10 cellular contexts compared by ENCODE assay signal in the genomic region with DNA sequence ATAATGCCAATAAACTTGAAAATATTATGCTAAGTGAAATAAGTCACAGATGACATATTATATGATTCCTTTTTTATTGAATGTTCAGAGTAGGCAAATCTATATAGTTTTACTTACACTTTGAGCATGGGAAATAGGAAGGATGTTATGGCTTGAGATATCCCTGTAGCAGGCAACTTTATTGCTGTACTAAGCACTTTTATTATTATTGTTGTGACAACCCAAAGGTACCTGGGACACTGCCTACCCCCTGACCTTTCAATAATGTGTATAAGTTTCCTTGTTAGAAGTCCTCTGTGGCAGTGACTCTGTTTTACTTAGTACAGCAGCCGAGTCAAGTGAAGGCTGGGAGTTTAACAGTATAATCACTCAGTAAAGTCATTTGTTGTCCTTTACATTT. TPM values are rescaled to one million over a fixed set of nuclear protein-coding genes. Genes with fewer than 3 reads are reported as not detected.
"Had no signal": no experiment of that assay in that cellular context is flagged by ENCODE, and none has a peak within 500 bp of the region (broad histone marks: within the 10 kb centered on the region; RNA-seq: fewer than 3 reads in every experiment).

No MANE protein-coding gene starts in this region.

- DNase-seq: GM23248, GOT3, H7, HFFc6, KG1 had no signal

- H3K27ac ChIP-seq: GM23248, HL-60 had no signal

- H3K27ac Mint-ChIP-seq: HFFc6, IgD-negative memory B cell had no signal

- H3K36me3 ChIP-seq: HAP-1 had no signal

- H3K9me3 ChIP-seq: HAP-1 had no signal

- ATAC-seq: HCT116 had no signal

- H3K4me1 ChIP-seq: HAP-1 had no signal

- H3K27me3 Mint-ChIP-seq: IgD-negative memory B cell had no signal

- H3K4me3 ChIP-seq: GM23248, HAP-1 had no signal

- H3K4me3 Mint-ChIP-seq: HFFc6, IgD-negative memory B cell had no signal

- H2AFZ ChIP-seq: GM23248 had no signal

- H3K4me1 Mint-ChIP-seq: IgD-negative memory B cell had no signal

- H3K9ac ChIP-seq: GM23248 had no signal

RNA-seq across cellular contexts. Expression of a gene that starts 39.9 kb away (rescaled TPM):
- total RNA-seq: GM23248, H7, HFFc6, HT1080 had no signal
- polyA plus RNA-seq: IgD-negative memory B cell had no signal
